ENCODE assay signal across 24 cellular contexts in the genomic region with DNA sequence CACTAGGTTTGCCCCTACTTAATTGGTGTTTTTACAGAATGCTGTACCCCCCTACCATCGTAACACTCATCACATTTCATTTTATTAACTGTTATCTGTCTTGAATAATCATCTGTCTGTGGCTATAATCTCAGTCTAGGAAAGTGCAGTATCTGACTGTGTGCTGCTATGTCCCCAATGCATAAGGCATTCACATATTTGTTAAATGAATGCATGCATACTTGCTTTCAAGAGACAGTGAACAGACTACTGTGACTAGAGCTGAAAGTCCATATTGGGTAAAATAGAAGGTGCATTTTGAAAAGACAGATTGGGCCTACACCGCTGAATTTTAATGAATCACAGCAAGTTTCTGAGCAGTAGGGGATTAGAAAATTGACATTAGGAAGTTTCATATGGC.
DNase-seq lines count a peak whose midpoint lies in the region; ATAC-seq, FAIRE-seq and TF ChIP-seq lines count a peak whose summit lies in the region.
"Had no signal": no experiment of that assay in that cellular context is flagged by ENCODE, and none has a peak within 500 bp of the region (broad histone marks: within the 10 kb centered on the region; RNA-seq: fewer than 3 reads in every experiment).

No MANE protein-coding gene starts in this region.

- intact Hi-C loops in transverse colon (cut with DNase I; ENCODE audit: low total_unique reads): no loop called here

- 80 to 92% methylated on average over 2 of the region's 2 CpGs for WGBS in transverse colon (ENCODE audit: low coverage in 1 of 2), 2 donors

- TF ChIP-seq EP300 in transverse colon (IDR thresholded peaks at IDR 0.05; ENCODE audit: low read depth): peak; percentile 52

- H3K27ac Mint-ChIP-seq in chondrocyte (ENCODE audit: unreplicated experiment): peak overlapping the region; percentile 67
- H3K27ac Mint-ChIP-seq: activated B cell treated with CpG ODN at 0.5 μM for 24 hours; activated CD8-positive, alpha-beta T cell treated with anti-CD3 and anti-CD28 coated beads, Interleukin-2, amount 10 ng/mL, durations not matched to agents 7 days and 5 days; activated naive CD8-positive, alpha-beta T cell treated with anti-CD3 and anti-CD28 coated beads, Interleukin-2, amount 10 ng/mL, durations not matched to agents 7 days and 5 days; endodermal cell; T-helper 17 cell had no signal

- H3K4me1 ChIP-seq in muscle layer of colon (ENCODE audit: insufficient read depth, low read length): peaks cover 11% of the 10 kb centered on the region
- peaks cover 0 to 15% (median 6%) of the 10 kb centered on the region in 4 donors for H3K4me1 ChIP-seq in transverse colon
- H3K4me1 ChIP-seq: BLaER1 treated with 17β-estradiol and CSF1 and Interleukin-3, amounts not matched to agents 10 nM and 100 nM had no signal

- TF ChIP-seq CTCF in chondrocyte (IDR thresholded peaks at IDR 0.05) (no peak), transverse colon (IDR thresholded peaks at IDR 0.05) (no peak)

- no peak for FAIRE-seq in H54 (lab: Jason Lieb, UNC)
- FAIRE-seq: D721Med, G401.6, GM12892 had no signal

- H3K4me3 ChIP-seq in muscle layer of colon (ENCODE audit: low read depth in 1 of 2, low read length in 2 of 2) (no peak overlapping the region), transverse colon (no peak overlapping the region)
- H3K4me3 ChIP-seq: BLaER1 treated with 17β-estradiol and CSF1 and Interleukin-3, amounts not matched to agents 10 nM and 100 nM had no signal

- H3K27me3 ChIP-seq in muscle layer of colon (ENCODE audit: control insufficient read depth in 1 of 2, insufficient read depth in 2 of 2, low read length in 2 of 2) (no peaks in the 10 kb centered on the region), transverse colon (no peaks in the 10 kb centered on the region)
- H3K27me3 ChIP-seq: BLaER1 treated with 17β-estradiol and CSF1 and Interleukin-3, amounts not matched to agents 10 nM and 100 nM had no signal

- H3K9me3 ChIP-seq in muscle layer of colon (ENCODE audit: low read length): no peaks in the 10 kb centered on the region
- no peaks in the 10 kb centered on the region for H3K9me3 ChIP-seq in transverse colon
- H3K9me3 ChIP-seq: BLaER1 treated with 17β-estradiol and CSF1 and Interleukin-3, amounts not matched to agents 10 nM and 100 nM had no signal

- no peak overlapping the region for H3K9ac ChIP-seq in muscle layer of colon (ENCODE audit: low read length)
- H3K9ac ChIP-seq: BLaER1 treated with 17β-estradiol and CSF1 and Interleukin-3, amounts not matched to agents 10 nM and 100 nM had no signal

- ATAC-seq in HG02610 (IDR thresholded peaks at IDR 0.05; ENCODE audit: unreplicated experiment): no peak
- no peak for ATAC-seq in GM19324 (IDR thresholded peaks at IDR 0.05; ENCODE audit: low FRiP score, unreplicated experiment)
- ATAC-seq: activated CD8-positive, alpha-beta T cell treated with anti-CD3 and anti-CD28 coated beads, Interleukin-2, amount 10 ng/mL, durations not matched to agents 7 days and 5 days; sciatic nerve; T-helper 17 cell had no signal

- H3K4me3 Mint-ChIP-seq in chondrocyte (ENCODE audit: unreplicated experiment): no peak overlapping the region
- H3K4me3 Mint-ChIP-seq: activated B cell treated with CpG ODN at 0.5 μM for 24 hours; activated CD8-positive, alpha-beta T cell treated with anti-CD3 and anti-CD28 coated beads, Interleukin-2, amount 10 ng/mL, durations not matched to agents 7 days and 5 days; activated naive CD8-positive, alpha-beta T cell treated with anti-CD3 and anti-CD28 coated beads, Interleukin-2, amount 10 ng/mL, durations not matched to agents 7 days and 5 days; central memory CD8-positive, alpha-beta T cell; endodermal cell; T-helper 17 cell had no signal

- peaks cover 35% of the 10 kb centered on the region for H3K4me1 Mint-ChIP-seq in chondrocyte (ENCODE audit: low read depth)
- H3K4me1 Mint-ChIP-seq: activated B cell treated with CpG ODN at 0.5 μM for 24 hours; activated naive CD8-positive, alpha-beta T cell treated with anti-CD3 and anti-CD28 coated beads, Interleukin-2, amount 10 ng/mL, durations not matched to agents 7 days and 5 days; central memory CD8-positive, alpha-beta T cell; endodermal cell; T-helper 17 cell had no signal

- in situ Hi-C loops in transverse colon (cut with MboI; ENCODE audit: low pct_ligation_motif_present in 1 of 4, low pct_unique_long_range_greater_than_20kb in 1 of 4, low sequenced_read_pairs in 3 of 4): loop anchor here in 2 of 4 donors (25.0 kb wide), 2 partner anchors 1029 to 1079 kb away; no protein-coding TSS in a partner anchor

- no peaks in the 10 kb centered on the region for H3K27me3 Mint-ChIP-seq in chondrocyte (ENCODE audit: low read depth)
- H3K27me3 Mint-ChIP-seq: activated B cell treated with CpG ODN at 0.5 μM for 24 hours; activated naive CD8-positive, alpha-beta T cell treated with anti-CD3 and anti-CD28 coated beads, Interleukin-2, amount 10 ng/mL, durations not matched to agents 7 days and 5 days; central memory CD8-positive, alpha-beta T cell; T-helper 17 cell had no signal

- H3K27ac ChIP-seq in muscle layer of colon (ENCODE audit: low read depth, low read length) (peak overlapping the region; percentile 49), transverse colon (peak overlapping the region; percentile 1 to 64 (median 37))
- H3K27ac ChIP-seq: BLaER1 treated with 17β-estradiol and CSF1 and Interleukin-3, amounts not matched to agents 10 nM and 100 nM had no signal

- H3K36me3 ChIP-seq in muscle layer of colon (ENCODE audit: insufficient read depth, low read length) (no peaks in the 10 kb centered on the region), transverse colon (peaks cover 0 to 16% (median 4%) of the 10 kb centered on the region in 4 donors)

- no peak for TF ChIP-seq POLR2A in transverse colon (IDR thresholded peaks at IDR 0.05)
- TF ChIP-seq POLR2A in H54 (IDR thresholded peaks at IDR 0.05; ENCODE audit: low read depth, low read length): no peak

- DNase-seq in M059J (ENCODE audit: low read depth): peak; percentile 3
- DNase-seq in chondrocyte (ENCODE audit: low spot score): no peak
- DNase-seq in transverse colon: no peak
- no peak for DNase-seq in GM19240 (ENCODE audit: insufficient read length, low spot score)
- no peak for DNase-seq in H54 (ENCODE audit: insufficient read length, low spot score)
- DNase-seq: activated B cell treated with CpG ODN at 0.5 μM for 24 hours; activated CD8-positive, alpha-beta T cell treated with anti-CD3 and anti-CD28 coated beads, Interleukin-2, amount 10 ng/mL, durations not matched to agents 7 days and 5 days; activated naive CD8-positive, alpha-beta T cell treated with anti-CD3 and anti-CD28 coated beads, Interleukin-2, amount 10 ng/mL, durations not matched to agents 7 days and 5 days; endodermal cell; Karpas-422; NCI-H1092 treated with DMSO at 0.1 percent for 48 hours; NCI-H69; OCI-M1; stimulated activated CD4-positive, alpha-beta T cell treated with anti-CD3 and anti-CD28 coated beads, Interleukin-2, amount 100 ng/mL, for 24 hours; T-helper 17 cell had no signal

- no peaks in the 10 kb centered on the region for H3K36me3 Mint-ChIP-seq in chondrocyte (ENCODE audit: low read depth)
- H3K36me3 Mint-ChIP-seq: activated naive CD8-positive, alpha-beta T cell treated with anti-CD3 and anti-CD28 coated beads, Interleukin-2, amount 10 ng/mL, durations not matched to agents 7 days and 5 days had no signal

- no peaks in the 10 kb centered on the region for H3K9me3 Mint-ChIP-seq in chondrocyte (ENCODE audit: low read depth)
- H3K9me3 Mint-ChIP-seq: activated B cell treated with CpG ODN at 0.5 μM for 24 hours; activated naive CD8-positive, alpha-beta T cell treated with anti-CD3 and anti-CD28 coated beads, Interleukin-2, amount 10 ng/mL, durations not matched to agents 7 days and 5 days; central memory CD8-positive, alpha-beta T cell; endodermal cell had no signal
